28 cellular contexts compared by ENCODE assay signal in the genomic region with DNA sequence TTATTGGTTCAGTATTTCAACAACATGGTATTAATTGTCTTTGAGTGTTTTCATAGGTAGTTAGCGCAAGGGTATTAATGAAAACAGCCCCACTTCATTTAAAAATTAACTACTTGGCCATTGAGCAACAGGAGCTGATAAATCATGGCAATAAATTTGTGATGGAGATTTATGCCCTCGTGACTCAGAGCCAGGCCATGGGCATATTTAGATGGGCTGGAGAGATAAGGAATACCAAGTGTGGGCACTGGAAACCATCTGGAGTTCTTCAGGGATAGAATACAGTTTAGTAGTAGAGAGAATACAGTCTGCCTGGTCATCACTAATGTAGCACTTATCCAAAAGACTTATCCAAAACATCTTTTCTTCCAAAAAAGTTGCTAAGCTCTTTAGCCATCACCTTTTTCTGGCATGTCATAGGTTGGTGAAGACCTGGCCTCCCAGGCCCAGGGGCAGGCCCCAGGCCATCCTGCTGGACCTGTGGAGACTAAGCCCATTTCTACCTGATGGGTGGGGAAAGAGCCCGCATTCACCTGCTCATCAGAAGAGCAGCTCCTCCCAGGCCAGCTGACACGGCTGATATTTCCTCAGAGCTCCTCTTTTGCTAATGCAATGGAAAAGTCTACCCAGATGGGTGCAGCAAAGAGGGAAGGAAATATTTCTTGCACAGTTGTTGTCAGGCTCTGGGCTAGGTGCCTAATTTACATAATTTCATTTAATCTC.
A peak's percentile ranks its signal among the peaks of the same experiment; 100 is the strongest.
DNase-seq lines count a peak whose midpoint lies in the region; ATAC-seq and TF ChIP-seq lines count a peak whose summit lies in the region.
"Had no signal": no experiment of that assay in that cellular context is flagged by ENCODE, and none has a peak within 500 bp of the region (broad histone marks: within the 10 kb centered on the region; RNA-seq: fewer than 3 reads in every experiment).

No MANE protein-coding gene starts in this region.

- H3K27ac Mint-ChIP-seq in WTC11, result no peak overlapping the region
- H3K27ac Mint-ChIP-seq in stimulated activated naive B cell treated with anti-CD40 and anti-IgM and Interleukin-4, amounts not matched to agents 10 μg/mL and 1 μg/mL and 100 μg/mL, for 72 hours, result no peak overlapping the region
- H3K27ac Mint-ChIP-seq: activated naive CD4-positive, alpha-beta T cell treated with anti-CD3 and anti-CD28 coated beads for 36 hours; stimulated activated naive CD8-positive, alpha-beta T cell treated with anti-CD3 and anti-CD28 coated beads, Interleukin-15, amount 100 ng/mL, for 72 hours; T-cell had no signal

- no peaks in the 10 kb centered on the region for H3K36me3 Mint-ChIP-seq in WTC11
- H3K36me3 Mint-ChIP-seq in stimulated activated naive B cell treated with anti-CD40 and anti-IgM and Interleukin-4, amounts not matched to agents 10 μg/mL and 1 μg/mL and 100 μg/mL, for 72 hours, result no peaks in the 10 kb centered on the region
- H3K36me3 Mint-ChIP-seq: T-cell had no signal

- H3K27ac ChIP-seq in osteoblast (ENCODE audit: low read depth, low read length), result no peak overlapping the region
- H3K27ac ChIP-seq: BLaER1, brain microvascular endothelial cell, epithelial cell of prostate, right lobe of liver, thyroid gland had no signal

- H3K9me3 Mint-ChIP-seq in WTC11, result 0 out of 2 replicates have a peak, but pooled peaks cover 6% of the 10 kb centered on the region
- H3K9me3 Mint-ChIP-seq in stimulated activated naive B cell treated with anti-CD40 and anti-IgM and Interleukin-4, amounts not matched to agents 10 μg/mL and 1 μg/mL and 100 μg/mL, for 72 hours, result no peaks in the 10 kb centered on the region
- H3K9me3 Mint-ChIP-seq: activated naive CD4-positive, alpha-beta T cell treated with anti-CD3 and anti-CD28 coated beads for 36 hours; neural crest cell; stimulated activated naive CD8-positive, alpha-beta T cell treated with anti-CD3 and anti-CD28 coated beads, Interleukin-15, amount 100 ng/mL, for 72 hours; T-cell had no signal

- POLR2A ChIA-PET in WTC11 (lab: Charles Lee), result no interaction called here

- TF ChIP-seq CTCF in WTC11 (IDR thresholded peaks at IDR 0.05), result no peak
- TF ChIP-seq CTCF in osteoblast (IDR thresholded peaks at IDR 0.05; ENCODE audit: extremely low read depth, low read depth, low read length), result no peak

- H2AFZ ChIP-seq in osteoblast (ENCODE audit: low read length), result no peak overlapping the region

- no peak overlapping the region for H3K4me3 Mint-ChIP-seq in WTC11
- no peak overlapping the region for H3K4me3 Mint-ChIP-seq in stimulated activated naive B cell treated with anti-CD40 and anti-IgM and Interleukin-4, amounts not matched to agents 10 μg/mL and 1 μg/mL and 100 μg/mL, for 72 hours
- H3K4me3 Mint-ChIP-seq: activated naive CD4-positive, alpha-beta T cell treated with anti-CD3 and anti-CD28 coated beads for 36 hours; neural crest cell; stimulated activated naive CD8-positive, alpha-beta T cell treated with anti-CD3 and anti-CD28 coated beads, Interleukin-15, amount 100 ng/mL, for 72 hours; T-cell had no signal

- no peak overlapping the region for H3K4me3 ChIP-seq in osteoblast (ENCODE audit: insufficient read depth, low read length)
- H3K4me3 ChIP-seq: BLaER1, right lobe of liver, thyroid gland had no signal

- peak; percentile 31 for DNase-seq in Caki2 (ENCODE audit: low read depth)
- peak; percentile 81 for DNase-seq in M059J (ENCODE audit: low read depth)
- DNase-seq in WTC11 (ENCODE audit: low spot score), result no peak
- DNase-seq in osteoblast (ENCODE audit: insufficient read length, low spot score, missing footprints), result peak; percentile 49
- no peak for DNase-seq in D341Med (ENCODE audit: low spot score)
- no peak for DNase-seq in stimulated activated naive B cell treated with anti-CD40 and anti-IgM and Interleukin-4, amounts not matched to agents 10 μg/mL and 1 μg/mL and 100 μg/mL, for 72 hours
- DNase-seq: ACHN; activated CD4-positive, alpha-beta T cell treated with anti-CD3 and anti-CD28 coated beads, Interleukin-2, amount 50 U/mL, for 4 hours; activated naive CD4-positive, alpha-beta T cell treated with anti-CD3 and anti-CD28 coated beads for 36 hours; amniotic stem cell; brain microvascular endothelial cell; COR-L47; Kasumi-1; NCI-H1048; NCI-H187; NCI-H524 treated with DMSO at 0.1 percent for 48 hours; NK-92 treated with Interleukin-12 subunit alpha and Interleukin-12 subunit beta, amount 100 ng/mL, for 24 hours; posterior cingulate gyrus; right lobe of liver; stimulated activated naive CD8-positive, alpha-beta T cell treated with anti-CD3 and anti-CD28 coated beads, Interleukin-15, amount 100 ng/mL, for 72 hours; T-cell; thyroid gland had no signal

- CTCF ChIA-PET in WTC11 (lab: Charles Lee), result no interaction called here

- in situ Hi-C loops in Caki2 (cut with HindIII; ENCODE audit: low pct_unique_long_range_greater_than_20kb, low sequenced_read_pairs), result no loop called here

- no peaks in the 10 kb centered on the region for H3K36me3 ChIP-seq in osteoblast (ENCODE audit: insufficient read depth, low read length)
- H3K36me3 ChIP-seq: BLaER1, brain microvascular endothelial cell, right lobe of liver, thyroid gland had no signal

- H3K79me2 ChIP-seq in osteoblast (ENCODE audit: insufficient read depth, low read length), result no peaks in the 10 kb centered on the region

- H3K4me1 Mint-ChIP-seq in WTC11, result peaks cover 8% of the 10 kb centered on the region
- H3K4me1 Mint-ChIP-seq in stimulated activated naive B cell treated with anti-CD40 and anti-IgM and Interleukin-4, amounts not matched to agents 10 μg/mL and 1 μg/mL and 100 μg/mL, for 72 hours, result no peaks in the 10 kb centered on the region
- H3K4me1 Mint-ChIP-seq: stimulated activated naive CD8-positive, alpha-beta T cell treated with anti-CD3 and anti-CD28 coated beads, Interleukin-15, amount 100 ng/mL, for 72 hours; T-cell had no signal

- no peaks in the 10 kb centered on the region for H3K4me1 ChIP-seq in osteoblast (ENCODE audit: insufficient read depth, low read length)
- H3K4me1 ChIP-seq: BLaER1, right lobe of liver, thyroid gland had no signal

- ATAC-seq in WTC11 (no peak), HG02840 (IDR thresholded peaks at IDR 0.05; ENCODE audit: low FRiP score, unreplicated experiment) (no peak), HG02678 (IDR thresholded peaks at IDR 0.05; ENCODE audit: unreplicated experiment) (no peak)
- ATAC-seq in stimulated activated naive B cell treated with anti-CD40 and anti-IgM and Interleukin-4, amounts not matched to agents 10 μg/mL and 1 μg/mL and 100 μg/mL, for 72 hours (replicated peaks), result no peak
- ATAC-seq: Panc1; right lobe of liver; stimulated activated naive CD8-positive, alpha-beta T cell treated with anti-CD3 and anti-CD28 coated beads, Interleukin-15, amount 100 ng/mL, for 72 hours; T-cell had no signal

- peaks cover 58% of the 10 kb centered on the region for H3K27me3 Mint-ChIP-seq in WTC11 (ENCODE audit: low read depth)
- H3K27me3 Mint-ChIP-seq in stimulated activated naive B cell treated with anti-CD40 and anti-IgM and Interleukin-4, amounts not matched to agents 10 μg/mL and 1 μg/mL and 100 μg/mL, for 72 hours, result no peaks in the 10 kb centered on the region

- H3K9me3 ChIP-seq in osteoblast (ENCODE audit: low read depth, low read length), result no peaks in the 10 kb centered on the region
- H3K9me3 ChIP-seq: BLaER1, right lobe of liver, thyroid gland had no signal

- H4K20me1 ChIP-seq in osteoblast (ENCODE audit: insufficient read depth, low read length), result no peaks in the 10 kb centered on the region
- H4K20me1 ChIP-seq: BLaER1 had no signal

- H3K4me2 ChIP-seq in osteoblast (ENCODE audit: insufficient read depth, low read length), result no peak overlapping the region
- H3K4me2 ChIP-seq: BLaER1 had no signal

- no peaks in the 10 kb centered on the region for H3K27me3 ChIP-seq in osteoblast (ENCODE audit: insufficient read depth, low read length)
- H3K27me3 ChIP-seq: BLaER1, brain microvascular endothelial cell, right lobe of liver, thyroid gland had no signal

TF ChIP-seq in WTC11, 78 proteins besides CTCF, POLR2A, EP300 and RAD21:
- TF ChIP-seq ZNF396 (CRISPR knock-in tag; IDR thresholded peaks at IDR 0.05; ENCODE audit: borderline replicate concordance) (no peak), GTF2I (CRISPR knock-in tag; conservative IDR thresholded peaks at IDR 0.05) (no peak), ZNF317 (CRISPR knock-in tag; IDR thresholded peaks at IDR 0.05; ENCODE audit: borderline replicate concordance, low read depth) (0 out of 2 replicates have a peak, but pooled peaks have one; percentile 40), ELF4 (CRISPR knock-in tag; IDR thresholded peaks at IDR 0.05; ENCODE audit: low read depth) (no peak), ZNF121 (CRISPR knock-in tag; IDR thresholded peaks at IDR 0.05) (no peak)
- TF ChIP-seq, protein P1, sequence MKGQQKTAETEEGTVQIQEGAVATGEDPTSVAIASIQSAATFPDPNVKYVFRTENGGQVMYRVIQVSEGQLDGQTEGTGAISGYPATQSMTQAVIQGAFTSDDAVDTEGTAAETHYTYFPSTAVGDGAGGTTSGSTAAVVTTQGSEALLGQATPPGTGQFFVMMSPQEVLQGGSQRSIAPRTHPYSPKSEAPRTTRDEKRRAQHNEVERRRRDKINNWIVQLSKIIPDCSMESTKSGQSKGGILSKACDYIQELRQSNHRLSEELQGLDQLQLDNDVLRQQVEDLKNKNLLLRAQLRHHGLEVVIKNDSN (CRISPR knock-in tag; IDR thresholded peaks at IDR 0.05), result no peak
- TF ChIP-seq, protein P2, sequence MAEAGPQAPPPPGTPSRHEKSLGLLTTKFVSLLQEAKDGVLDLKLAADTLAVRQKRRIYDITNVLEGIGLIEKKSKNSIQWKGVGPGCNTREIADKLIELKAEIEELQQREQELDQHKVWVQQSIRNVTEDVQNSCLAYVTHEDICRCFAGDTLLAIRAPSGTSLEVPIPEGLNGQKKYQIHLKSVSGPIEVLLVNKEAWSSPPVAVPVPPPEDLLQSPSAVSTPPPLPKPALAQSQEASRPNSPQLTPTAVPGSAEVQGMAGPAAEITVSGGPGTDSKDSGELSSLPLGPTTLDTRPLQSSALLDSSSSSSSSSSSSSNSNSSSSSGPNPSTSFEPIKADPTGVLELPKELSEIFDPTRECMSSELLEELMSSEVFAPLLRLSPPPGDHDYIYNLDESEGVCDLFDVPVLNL (CRISPR knock-in tag; IDR thresholded peaks at IDR 0.05; ENCODE audit: borderline replicate concordance, low read depth), result no peak
TF ChIP-seq in WTC11: peak in this region for 1.

Comparison
In these comparisons a context has a peak if more than half of its experiments do, and no peak if none do; other contexts are left out.
1. DNase-seq: peak in Caki2 (single experiment), M059J (single experiment) and osteoblast (single experiment); none in WTC11 (single experiment), D341Med (single experiment) and stimulated activated naive B cell treated with anti-CD40 and anti-IgM and Interleukin-4, amounts not matched to agents 10 μg/mL and 1 μg/mL and 100 μg/mL, for 72 hours (single experiment).